ENCODE assay signal across 16 cellular contexts in genomic region chr9:34428325-34428958, GRCh38. TPM values are rescaled to one million over a fixed set of nuclear protein-coding genes. Genes with fewer than 3 reads are reported as not detected.
DNase-seq lines count a peak whose midpoint lies in the region; TF ChIP-seq lines count a peak whose summit lies in the region.
"Had no signal": no experiment of that assay in that cellular context is flagged by ENCODE, and none has a peak within 500 bp of the region (broad histone marks: within the 10 kb centered on the region; RNA-seq: fewer than 3 reads in every experiment).

No MANE protein-coding gene starts in this region.

- H3K4me1 ChIP-seq in parathyroid adenoma (peaks cover 40% of the 10 kb centered on the region), neural progenitor cell (no peaks in the 10 kb centered on the region)

- no peaks in the 10 kb centered on the region for H3F3A ChIP-seq in neural progenitor cell (ENCODE audit: low read depth)

- H3K36me3 Mint-ChIP-seq in neural progenitor cell, result no peaks in the 10 kb centered on the region
- H3K36me3 Mint-ChIP-seq: type B pancreatic cell had no signal

- H3K4me1 Mint-ChIP-seq in neural progenitor cell, result no peaks in the 10 kb centered on the region

- no peak overlapping the region for H3K4me3 Mint-ChIP-seq in neural progenitor cell
- H3K4me3 Mint-ChIP-seq: activated T-helper 1 cell treated with anti-CD3 and anti-CD28 coated beads, Interleukin-12 subunit alpha, Interleukin-12 subunit beta, Interleukin-2, Interleukin-4 antibody, amounts not matched to agents 30 ng/mL and 10 ng/mL and 1 ng/mL, durations not matched to agents 14 hours and 24 hours and 36 hours; type B pancreatic cell had no signal

- no peaks in the 10 kb centered on the region for H3K9me3 Mint-ChIP-seq in neural progenitor cell
- H3K9me3 Mint-ChIP-seq: activated T-helper 1 cell treated with anti-CD3 and anti-CD28 coated beads, Interleukin-12 subunit alpha, Interleukin-12 subunit beta, Interleukin-2, Interleukin-4 antibody, amounts not matched to agents 30 ng/mL and 10 ng/mL and 1 ng/mL, durations not matched to agents 14 hours and 24 hours and 36 hours; type B pancreatic cell had no signal

- H2AFZ ChIP-seq in parathyroid adenoma (no peak overlapping the region), neural progenitor cell (replicated peaks) (no peak overlapping the region)

- H3K36me3 ChIP-seq in parathyroid adenoma (ENCODE audit: control insufficient read depth, insufficient read depth, low read length) (no peaks in the 10 kb centered on the region), neural progenitor cell (no peaks in the 10 kb centered on the region)

- peaks cover 47% of the 10 kb centered on the region for H4K20me1 ChIP-seq in neural progenitor cell (ENCODE audit: low read depth)

- no peak for TF ChIP-seq POLR2A in lower leg skin (IDR thresholded peaks at IDR 0.05)

- H3K4me3 ChIP-seq in choroid plexus epithelial cell (ENCODE audit: low read depth, low read length) (no peak overlapping the region), parathyroid adenoma (ENCODE audit: low read depth, low read length) (no peak overlapping the region), neural progenitor cell (no peak overlapping the region), lower leg skin (ENCODE audit: low read depth, poor library complexity, severe bottlenecking) (no peak overlapping the region)
- H3K4me3 ChIP-seq: BLaER1 treated with 17β-estradiol and CSF1 and Interleukin-3, amounts not matched to agents 10 nM and 100 nM had no signal

- H3K27ac Mint-ChIP-seq in neural progenitor cell, result no peak overlapping the region
- H3K27ac Mint-ChIP-seq: activated T-helper 1 cell treated with anti-CD3 and anti-CD28 coated beads, Interleukin-12 subunit alpha, Interleukin-12 subunit beta, Interleukin-2, Interleukin-4 antibody, amounts not matched to agents 30 ng/mL and 10 ng/mL and 1 ng/mL, durations not matched to agents 14 hours and 24 hours and 36 hours; type B pancreatic cell had no signal

- H3K79me2 ChIP-seq in parathyroid adenoma, result no peaks in the 10 kb centered on the region
- H3K79me2 ChIP-seq in neural progenitor cell (ENCODE audit: low read depth), result no peaks in the 10 kb centered on the region

- H3K27me3 Mint-ChIP-seq in neural progenitor cell (ENCODE audit: insufficient read depth, low read depth), result peaks cover 2% of the 10 kb centered on the region
- H3K27me3 Mint-ChIP-seq: type B pancreatic cell had no signal

- H3K9ac ChIP-seq in parathyroid adenoma (no peak overlapping the region), neural progenitor cell (no peak overlapping the region)
- H3K9ac ChIP-seq: BLaER1 treated with 17β-estradiol and CSF1 and Interleukin-3, amounts not matched to agents 10 nM and 100 nM had no signal

- H3K27me3 ChIP-seq in parathyroid adenoma (ENCODE audit: control insufficient read depth, insufficient read depth, low read length) (no peaks in the 10 kb centered on the region), neural progenitor cell (no peaks in the 10 kb centered on the region)
- H3K27me3 ChIP-seq: BLaER1 treated with 17β-estradiol and CSF1 and Interleukin-3, amounts not matched to agents 10 nM and 100 nM had no signal

- H3K9me3 ChIP-seq in parathyroid adenoma (ENCODE audit: control insufficient read depth, low read length) (no peaks in the 10 kb centered on the region), neural progenitor cell (ENCODE audit: low read depth) (no peaks in the 10 kb centered on the region)
- H3K9me3 ChIP-seq: BLaER1 treated with 17β-estradiol and CSF1 and Interleukin-3, amounts not matched to agents 10 nM and 100 nM had no signal

- 72% methylated on average over 2 of the region's 2 CpGs for WGBS in lower leg skin, 2 donors

- peak overlapping the region; percentile 59 for H3K27ac ChIP-seq in parathyroid adenoma
- no peak overlapping the region for H3K27ac ChIP-seq in neural progenitor cell
- H3K27ac ChIP-seq: BLaER1 treated with 17β-estradiol and CSF1 and Interleukin-3, amounts not matched to agents 10 nM and 100 nM had no signal

- intact Hi-C loops in lower leg skin (cut with DNase I; ENCODE audit: low total_unique reads), result no loop called here

- no peak for TF ChIP-seq CTCF in choroid plexus epithelial cell (conservative IDR thresholded peaks at IDR 0.05; ENCODE audit: low read depth, low read length)
- TF ChIP-seq CTCF in parathyroid adenoma (IDR thresholded peaks at IDR 0.05), result no peak
- TF ChIP-seq CTCF in neural progenitor cell (IDR thresholded peaks at IDR 0.05), result no peak
- no peak for TF ChIP-seq CTCF in lower leg skin (IDR thresholded peaks at IDR 0.05)

- DNase-seq in EH (ENCODE audit: low read depth) (peak; percentile 26), NCI-H524 (lab: John Stamatoyannopoulos, UW) (peak; percentile 71 to 88), choroid plexus epithelial cell (ENCODE audit: low read depth) (peak; percentile 75), neural progenitor cell (ENCODE audit: low spot score) (no peak), lower leg skin (ENCODE audit: low spot score in 2 of 2) (no peak), T-helper 2 cell (no peak)
- DNase-seq: activated CD4-positive, alpha-beta T cell treated with anti-CD3 and anti-CD28 coated beads, Interleukin-2, amount 50 U/mL, for 48 hours; aorta; effector memory CD4-positive, alpha-beta T cell; MV-4-11; SIG-M5 had no signal

- no peak overlapping the region for H3K4me2 ChIP-seq in parathyroid adenoma (ENCODE audit: low read length)
- no peak overlapping the region for H3K4me2 ChIP-seq in neural progenitor cell
- H3K4me2 ChIP-seq: BLaER1 treated with 17β-estradiol and CSF1 and Interleukin-3, amounts not matched to agents 10 nM and 100 nM had no signal

RNA-seq across cellular contexts. Expression of gene FAM219A, which starts 29.9 kb away (rescaled TPM):
- total RNA-seq in neural progenitor cell (ENCODE audit: low replicate concordance) (4.2 and 6.5 TPM in 2 replicates), lower leg skin (10 to 100 TPM; 12.6 to 19.7 (median 13.5) TPM)

RNA-seq across cellular contexts. Expression of gene DNAI1, which starts 30.2 kb away (rescaled TPM):
- total RNA-seq in neural progenitor cell (ENCODE audit: low replicate concordance), result 0.52 and 1.3 TPM in 2 replicates
- not detected for total RNA-seq in lower leg skin
- total RNA-seq: activated T-helper 1 cell treated with anti-CD3 and anti-CD28 coated beads, Interleukin-12 subunit alpha, Interleukin-12 subunit beta, Interleukin-2, Interleukin-4 antibody, amounts not matched to agents 30 ng/mL and 10 ng/mL and 1 ng/mL, durations not matched to agents 14 hours and 24 hours and 36 hours; aorta; glomerular endothelial cell had no signal

RNA-seq across cellular contexts. Expression of gene MYORG, which starts 51.7 kb away (rescaled TPM):
- total RNA-seq in neural progenitor cell (ENCODE audit: low replicate concordance) (0.03 and 0.04 TPM in 2 replicates), lower leg skin (10 to 100 TPM in 1 of 4 donors, 1 to 10 TPM in 3; 4.3 to 13.6 (median 6.1) TPM)

Comparison
In these comparisons a context has a peak if more than half of its experiments do, and no peak if none do; other contexts are left out.
1. DNase-seq: peak in EH (single experiment), NCI-H524 (2 of 2) and choroid plexus epithelial cell (single experiment); none in neural progenitor cell (single experiment), lower leg skin (0 of 2) and T-helper 2 cell (0 of 5).